8 cellular contexts compared by ENCODE assay signal in the genomic region with DNA sequence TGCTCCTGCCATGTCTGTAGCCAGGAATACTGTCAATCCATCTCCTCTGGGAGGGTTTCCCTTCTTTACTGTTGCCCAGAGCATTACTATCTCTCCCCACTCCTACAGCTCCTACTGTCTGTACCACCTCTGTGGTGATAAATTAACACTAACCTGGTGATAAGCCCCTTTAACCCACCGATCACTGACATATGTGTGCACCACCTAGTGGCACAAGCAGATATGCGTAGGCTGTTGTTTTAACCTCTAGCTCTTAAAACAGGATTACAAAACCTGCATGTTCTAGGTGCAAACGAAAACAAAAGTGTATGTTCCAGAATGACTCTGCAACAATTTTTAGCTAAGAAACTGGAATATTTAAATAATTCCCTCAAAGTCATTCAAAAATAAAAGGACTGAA.
DNase-seq lines count a peak whose midpoint lies in the region; ATAC-seq, FAIRE-seq and TF ChIP-seq lines count a peak whose summit lies in the region.

No MANE protein-coding gene starts in this region.

- no peaks in the 10 kb centered on the region for H3K79me2 ChIP-seq in MM.1S (ENCODE audit: low read length)

- H3K9me2 ChIP-seq in MM.1S (replicated peaks; ENCODE audit: insufficient read depth, low read length), result no peaks in the 10 kb centered on the region

- H3K4me3 ChIP-seq in AG09309 (ENCODE audit: control insufficient read depth, low read depth, low read length), result no peak overlapping the region
- H3K4me3 ChIP-seq in MM.1S (ENCODE audit: low read length), result no peak overlapping the region
- no peak overlapping the region for H3K4me3 ChIP-seq in epithelial cell of esophagus (ENCODE audit: low read length)

- H3K27me3 ChIP-seq in MM.1S (replicated peaks; ENCODE audit: insufficient read depth, low read length), result no peaks in the 10 kb centered on the region

- H3K4me1 ChIP-seq in MM.1S (ENCODE audit: low read length), result no peaks in the 10 kb centered on the region

- H3F3A ChIP-seq in MM.1S (ENCODE audit: insufficient read depth, low read length), result no peaks in the 10 kb centered on the region

- no peak overlapping the region for H3K4me2 ChIP-seq in MM.1S (ENCODE audit: low read depth, low read length)

- H3K9me3 ChIP-seq in MM.1S (replicated peaks; ENCODE audit: insufficient read depth, low read length), result no peaks in the 10 kb centered on the region

- peak; percentile 60 for TF ChIP-seq CTCF in AG09309 (IDR thresholded peaks at IDR 0.05; ENCODE audit: control insufficient read depth, insufficient read depth, low read depth, low read length, missing control alignments)
- TF ChIP-seq CTCF in MM.1S (IDR thresholded peaks at IDR 0.05; ENCODE audit: low read length), result peak; percentile 67
- TF ChIP-seq CTCF in epithelial cell of esophagus (IDR thresholded peaks at IDR 0.05; ENCODE audit: insufficient read depth, low read depth, low read length, missing control alignments), result peak; percentile 71

- H4K20me1 ChIP-seq in MM.1S (ENCODE audit: insufficient read depth, low read length), result no peaks in the 10 kb centered on the region

- FAIRE-seq in urothelium cell line (lab: Jason Lieb, UNC), result peak; percentile 61

- H3K9ac ChIP-seq in MM.1S (ENCODE audit: low read length), result no peak overlapping the region

- ATAC-seq in GM18868 (IDR thresholded peaks at IDR 0.05; ENCODE audit: unreplicated experiment), result peak; percentile 68

- DNase-seq in AG09309 (ENCODE audit: low read depth), result no peak
- DNase-seq in MM.1S, result peak; percentile 36
- DNase-seq in epithelial cell of esophagus (ENCODE audit: low read depth), result peak; percentile 47
- DNase-seq in urothelium cell line (ENCODE audit: low spot score), result no peak
- DNase-seq in NCI-H187 treated with DMSO at 0.1 percent for 48 hours (lab: John Stamatoyannopoulos, UW), result no peak
- DNase-seq in HuH-7 (ENCODE audit: low spot score), result no peak
- no peak for DNase-seq in NK-92 (lab: John Stamatoyannopoulos, UW; ENCODE audit: unreplicated experiment)

- H3K27ac ChIP-seq in MM.1S (ENCODE audit: low read length), result no peak overlapping the region

- no peaks in the 10 kb centered on the region for H3K36me3 ChIP-seq in MM.1S (replicated peaks; ENCODE audit: insufficient read depth, low read length)

- no peak overlapping the region for H2AFZ ChIP-seq in MM.1S (ENCODE audit: low read length)

Comparison
In these comparisons a context has a peak if more than half of its experiments do, and no peak if none do; other contexts are left out.
1. DNase-seq: peak in MM.1S (single experiment) and epithelial cell of esophagus (single experiment); none in AG09309 (single experiment), urothelium cell line (single experiment), NCI-H187 treated with DMSO at 0.1 percent for 48 hours (single experiment), HuH-7 (single experiment) and NK-92 (single experiment).
2. Peak in every context shown above with its lines, with median percentiles within 50 percentile points of each other: CTCF ChIP-seq.